In the genomic region with DNA sequence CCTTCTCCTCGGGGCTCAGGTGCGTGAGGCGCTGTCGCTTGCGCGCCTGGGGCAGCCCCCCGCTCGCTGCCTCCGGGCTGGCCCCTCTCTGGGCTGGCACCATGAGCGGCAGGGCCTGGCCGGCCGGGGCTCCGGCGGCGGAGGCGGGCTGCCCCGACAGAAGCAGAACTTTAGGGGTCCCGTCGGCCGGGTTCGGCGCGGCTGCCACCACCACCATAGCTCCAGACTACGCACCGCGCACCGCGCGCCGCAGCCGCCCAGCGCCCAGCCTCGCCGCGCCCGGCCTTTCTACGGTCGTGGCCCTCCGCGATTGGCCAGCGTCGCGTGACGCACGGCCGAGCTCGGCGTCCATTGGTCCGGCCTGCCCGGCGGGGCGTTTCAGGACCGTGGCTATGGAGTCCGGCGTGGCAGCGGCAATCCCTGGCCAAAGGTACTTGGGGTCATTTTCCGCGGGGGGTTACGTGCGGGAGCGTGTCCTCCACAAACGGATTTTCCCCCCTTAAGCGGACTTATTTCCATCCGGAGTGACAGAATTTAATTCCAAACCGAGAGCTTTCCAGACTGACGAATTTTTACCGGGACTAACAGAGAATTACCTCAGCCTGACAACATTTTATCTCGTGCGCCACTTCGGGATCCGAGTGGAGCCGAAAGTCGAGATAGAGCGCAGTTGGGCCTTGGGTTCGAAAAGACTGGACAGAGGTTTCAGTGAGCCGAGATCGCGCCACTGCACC, we compare ENCODE assay signal across 1 cellular context.
TF ChIP-seq lines count a peak whose summit lies in the region.

A gene (minus strand): TSS at position 262 of the 734 bp plus-strand sequence.

TF ChIP-seq in WTC11, 78 proteins besides CTCF, POLR2A, EP300 and RAD21 (continued from another document):
- TF ChIP-seq, protein P1, sequence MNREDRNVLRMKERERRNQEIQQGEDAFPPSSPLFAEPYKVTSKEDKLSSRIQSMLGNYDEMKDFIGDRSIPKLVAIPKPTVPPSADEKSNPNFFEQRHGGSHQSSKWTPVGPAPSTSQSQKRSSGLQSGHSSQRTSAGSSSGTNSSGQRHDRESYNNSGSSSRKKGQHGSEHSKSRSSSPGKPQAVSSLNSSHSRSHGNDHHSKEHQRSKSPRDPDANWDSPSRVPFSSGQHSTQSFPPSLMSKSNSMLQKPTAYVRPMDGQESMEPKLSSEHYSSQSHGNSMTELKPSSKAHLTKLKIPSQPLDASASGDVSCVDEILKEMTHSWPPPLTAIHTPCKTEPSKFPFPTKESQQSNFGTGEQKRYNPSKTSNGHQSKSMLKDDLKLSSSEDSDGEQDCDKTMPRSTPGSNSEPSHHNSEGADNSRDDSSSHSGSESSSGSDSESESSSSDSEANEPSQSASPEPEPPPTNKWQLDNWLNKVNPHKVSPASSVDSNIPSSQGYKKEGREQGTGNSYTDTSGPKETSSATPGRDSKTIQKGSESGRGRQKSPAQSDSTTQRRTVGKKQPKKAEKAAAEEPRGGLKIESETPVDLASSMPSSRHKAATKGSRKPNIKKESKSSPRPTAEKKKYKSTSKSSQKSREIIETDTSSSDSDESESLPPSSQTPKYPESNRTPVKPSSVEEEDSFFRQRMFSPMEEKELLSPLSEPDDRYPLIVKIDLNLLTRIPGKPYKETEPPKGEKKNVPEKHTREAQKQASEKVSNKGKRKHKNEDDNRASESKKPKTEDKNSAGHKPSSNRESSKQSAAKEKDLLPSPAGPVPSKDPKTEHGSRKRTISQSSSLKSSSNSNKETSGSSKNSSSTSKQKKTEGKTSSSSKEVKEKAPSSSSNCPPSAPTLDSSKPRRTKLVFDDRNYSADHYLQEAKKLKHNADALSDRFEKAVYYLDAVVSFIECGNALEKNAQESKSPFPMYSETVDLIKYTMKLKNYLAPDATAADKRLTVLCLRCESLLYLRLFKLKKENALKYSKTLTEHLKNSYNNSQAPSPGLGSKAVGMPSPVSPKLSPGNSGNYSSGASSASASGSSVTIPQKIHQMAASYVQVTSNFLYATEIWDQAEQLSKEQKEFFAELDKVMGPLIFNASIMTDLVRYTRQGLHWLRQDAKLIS (CRISPR knock-in tag; IDR thresholded peaks at IDR 0.05; ENCODE audit: borderline replicate concordance) = no peak; the same call in 1 of the 2 replicates
- TF ChIP-seq NFE2L1 (CRISPR knock-in tag; IDR thresholded peaks at IDR 0.05) = peak; percentile 55; the same call in 1 of the 2 replicates
- no peak for TF ChIP-seq ATF1 (CRISPR knock-in tag; IDR thresholded peaks at IDR 0.05)
